Comparison of ENCODE assay signal across 9 cellular contexts in the genomic region with DNA sequence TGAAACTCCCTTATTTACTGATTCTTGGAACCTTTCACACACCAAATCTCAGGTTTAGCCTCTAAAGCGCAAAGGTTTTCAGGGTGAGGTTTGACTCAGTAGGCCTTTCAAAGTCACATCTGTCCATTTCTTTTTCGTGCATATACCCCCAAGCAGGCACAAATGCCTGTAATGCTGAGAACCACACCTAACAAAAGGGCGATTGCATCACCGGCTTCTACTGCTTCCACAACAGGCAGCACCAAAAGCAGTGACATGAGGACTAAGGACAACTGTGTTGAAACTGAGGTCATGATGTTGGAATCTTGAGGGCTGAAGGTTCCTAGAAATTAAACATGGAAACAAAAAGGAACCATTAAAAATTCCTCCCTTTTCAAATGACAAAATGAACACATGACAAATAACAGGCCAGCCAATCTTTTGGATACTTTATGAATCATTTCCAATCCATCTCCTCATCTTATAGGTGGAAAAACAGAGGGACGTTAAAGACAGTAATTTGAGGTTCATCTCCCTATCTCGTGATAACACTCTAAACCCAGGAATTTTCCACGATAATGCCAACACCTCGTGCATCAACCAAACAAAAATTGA. TPM values are rescaled to one million over a fixed set of nuclear protein-coding genes. Genes with fewer than 3 reads are reported as not detected.
DNase-seq lines count a peak whose midpoint lies in the region; ATAC-seq and TF ChIP-seq lines count a peak whose summit lies in the region.
"Not testable (repeated sequence)": the region's sequence is repeated elsewhere in the genome, so short reads cannot be mapped to it uniquely, and the experiment has no call there.
"Had no signal": no experiment of that assay in that cellular context is flagged by ENCODE, and none has a peak within 500 bp of the region (broad histone marks: within the 10 kb centered on the region; RNA-seq: fewer than 3 reads in every experiment).

No MANE protein-coding gene starts in this region.

- peaks cover 27% of the 10 kb centered on the region for H3K36me3 Mint-ChIP-seq in activated CD8-positive, alpha-beta T cell treated with anti-CD3 and anti-CD28 coated beads for 36 hours (ENCODE audit: low read depth)
- H3K36me3 Mint-ChIP-seq in central memory CD8-positive, alpha-beta T cell (ENCODE audit: insufficient read depth); naive B cell: not testable (repeated sequence)
- H3K36me3 Mint-ChIP-seq in stimulated activated effector memory CD8-positive, alpha-beta T cell treated with anti-CD3 and anti-CD28 coated beads, Interleukin-12 subunit alpha, Interleukin-12 subunit beta, amount 100 ng/mL, for 72 hours: peaks cover 13% of the 10 kb centered on the region

- H3K27ac Mint-ChIP-seq in activated CD8-positive, alpha-beta T cell treated with anti-CD3 and anti-CD28 coated beads for 36 hours: peak overlapping the region; percentile 74
- H3K27ac Mint-ChIP-seq in central memory CD8-positive, alpha-beta T cell (ENCODE audit: low read depth): not testable (repeated sequence)
- peak overlapping the region in 2 of 6 donors; percentile 3 to 38 for H3K27ac Mint-ChIP-seq in naive B cell
- H3K27ac Mint-ChIP-seq in stimulated activated effector memory CD8-positive, alpha-beta T cell treated with anti-CD3 and anti-CD28 coated beads, Interleukin-12 subunit alpha, Interleukin-12 subunit beta, amount 100 ng/mL, for 72 hours: peak overlapping the region; percentile 12

- POLR2A ChIA-PET in AG04450 (lab: Yijun Ruan, JAX): interaction anchor here (0.7 kb wide), 3 partner anchors 178 to 1287 kb away, joined by 4 to 8 read pairs (median 8); a partner anchor contains a TSS
- POLR2A ChIA-PET in activated CD8-positive, alpha-beta T cell treated with anti-CD3 and anti-CD28 coated beads for 36 hours (lab: Charles Lee): not testable (repeated sequence)

- H3K36me3 ChIP-seq in H7 (replicated peaks; ENCODE audit: control insufficient read depth, insufficient read depth, low read length); OCI-LY1 (ENCODE audit: insufficient read depth, low read length): not testable (repeated sequence)
- peaks cover 0 to 42% (median 6%) of the 10 kb centered on the region in 9 donors for H3K36me3 ChIP-seq in heart right ventricle

- CTCF ChIA-PET in AG04450 (lab: Charles Lee): interaction anchor here (0.6 to 0.7 kb wide), 4 partner anchors 24 to 567 kb away, joined by 3 to 13 read pairs (median 8); no protein-coding TSS in a partner anchor
- CTCF ChIA-PET in activated CD8-positive, alpha-beta T cell treated with anti-CD3 and anti-CD28 coated beads for 36 hours (lab: Charles Lee): not testable (repeated sequence)

- H3F3A ChIP-seq in OCI-LY1 (ENCODE audit: insufficient read depth, low read length): not testable (repeated sequence)

- peak overlapping the region; percentile 25; the same call in 1 of the 2 replicates for H3K9ac ChIP-seq in OCI-LY1 (ENCODE audit: low read length)

- H3K79me2 ChIP-seq in OCI-LY1 (ENCODE audit: insufficient read depth, low read length): not testable (repeated sequence)

- not testable (repeated sequence) for DNase-seq in AG04450 (ENCODE audit: low read depth, low spot score); H7; central memory CD8-positive, alpha-beta T cell (ENCODE audit: low spot score in 2 of 2); naive B cell; stimulated activated effector memory CD8-positive, alpha-beta T cell treated with anti-CD3 and anti-CD28 coated beads, Interleukin-12 subunit alpha, Interleukin-12 subunit beta, amount 100 ng/mL, for 72 hours (ENCODE audit: low spot score in 2 of 2)
- peak; percentile 45 for DNase-seq in activated CD8-positive, alpha-beta T cell treated with anti-CD3 and anti-CD28 coated beads for 36 hours
- peak in 1 of 2 donors; percentile 32 for DNase-seq in heart right ventricle

- H3K9me3 Mint-ChIP-seq in activated CD8-positive, alpha-beta T cell treated with anti-CD3 and anti-CD28 coated beads for 36 hours; central memory CD8-positive, alpha-beta T cell; naive B cell; stimulated activated effector memory CD8-positive, alpha-beta T cell treated with anti-CD3 and anti-CD28 coated beads, Interleukin-12 subunit alpha, Interleukin-12 subunit beta, amount 100 ng/mL, for 72 hours: not testable (repeated sequence)

- not testable (repeated sequence) for H3K27ac ChIP-seq in AG04450 (ENCODE audit: low read depth, low read length)
- H3K27ac ChIP-seq in OCI-LY1 (ENCODE audit: low read depth, low read length, poor library complexity, severe bottlenecking): peak overlapping the region; percentile 10
- peak overlapping the region in 9 of 10 donors; percentile 69 to 90 (median 83) for H3K27ac ChIP-seq in heart right ventricle

- not testable (repeated sequence) for H2AFZ ChIP-seq in OCI-LY1 (ENCODE audit: low read length)

- not testable (repeated sequence) for H4K20me1 ChIP-seq in OCI-LY1 (ENCODE audit: insufficient read depth, low read length)

- H3K9me3 ChIP-seq in AG04450 (ENCODE audit: control insufficient read depth, insufficient read depth, low read length); OCI-LY1 (ENCODE audit: low read length); heart right ventricle: not testable (repeated sequence)

- not testable (repeated sequence) for H3K9me2 ChIP-seq in OCI-LY1 (ENCODE audit: low read depth, low read length)

- H3K27me3 Mint-ChIP-seq in activated CD8-positive, alpha-beta T cell treated with anti-CD3 and anti-CD28 coated beads for 36 hours; central memory CD8-positive, alpha-beta T cell; naive B cell: not testable (repeated sequence)

- peak overlapping the region; percentile 87 for H3K4me3 Mint-ChIP-seq in activated CD8-positive, alpha-beta T cell treated with anti-CD3 and anti-CD28 coated beads for 36 hours
- H3K4me3 Mint-ChIP-seq in central memory CD8-positive, alpha-beta T cell: peak overlapping the region; percentile 86
- H3K4me3 Mint-ChIP-seq in naive B cell: peak overlapping the region; percentile 37 to 95 (median 86)
- peak overlapping the region; percentile 79 for H3K4me3 Mint-ChIP-seq in stimulated activated effector memory CD8-positive, alpha-beta T cell treated with anti-CD3 and anti-CD28 coated beads, Interleukin-12 subunit alpha, Interleukin-12 subunit beta, amount 100 ng/mL, for 72 hours

- TF ChIP-seq CTCF in AG04450 (IDR thresholded peaks at IDR 0.05; ENCODE audit: low read depth, low read length); OCI-LY1 (IDR thresholded peaks at IDR 0.05; ENCODE audit: low read length); activated CD8-positive, alpha-beta T cell treated with anti-CD3 and anti-CD28 coated beads for 36 hours (IDR thresholded peaks at IDR 0.05); heart right ventricle (IDR thresholded peaks at IDR 0.05): not testable (repeated sequence)

- H3K4me2 ChIP-seq in OCI-LY1 (ENCODE audit: low read length): peak overlapping the region; percentile 67

- H3K4me1 ChIP-seq in OCI-LY1 (ENCODE audit: insufficient read depth, low read length, severe bottlenecking): peaks cover 46% of the 10 kb centered on the region
- peaks cover 0 to 36% (median 10%) of the 10 kb centered on the region in 9 donors for H3K4me1 ChIP-seq in heart right ventricle

- intact Hi-C loops in activated CD8-positive, alpha-beta T cell treated with anti-CD3 and anti-CD28 coated beads for 36 hours (cut with micrococcal nuclease): not testable (repeated sequence)
- intact Hi-C loops in heart right ventricle (cut with DNase I): loop anchor here in 4 of 10 donors (5.0 to 10.0 kb wide), 3 partner anchors 175 to 333 kb away; a partner anchor contains a TSS

- not testable (repeated sequence) for ATAC-seq in activated CD8-positive, alpha-beta T cell treated with anti-CD3 and anti-CD28 coated beads for 36 hours; central memory CD8-positive, alpha-beta T cell (replicated peaks; ENCODE audit: extremely low read depth, poor library complexity, severe bottlenecking); naive B cell (ENCODE audit: low read depth in 2 of 2); stimulated activated effector memory CD8-positive, alpha-beta T cell treated with anti-CD3 and anti-CD28 coated beads, Interleukin-12 subunit alpha, Interleukin-12 subunit beta, amount 100 ng/mL, for 72 hours
- ATAC-seq in heart right ventricle: peak in 5 of 8 donors; percentile 27 to 65 (median 56)

- H3K4me3 ChIP-seq in AG04450 (ENCODE audit: low read depth, low read length): peak overlapping the region; percentile 74
- peak overlapping the region; percentile 64 for H3K4me3 ChIP-seq in H7 (ENCODE audit: insufficient read depth, low read depth, low read length)
- H3K4me3 ChIP-seq in OCI-LY1 (ENCODE audit: low read depth, low read length, poor library complexity, severe bottlenecking): peak overlapping the region; percentile 68
- peak overlapping the region in 9 of 10 donors; percentile 50 to 76 (median 63) for H3K4me3 ChIP-seq in heart right ventricle

- 51 to 53% methylated on average over 8 of the region's 8 CpGs for WGBS in heart right ventricle, 2 donors

- H3K27me3 ChIP-seq in AG04450 (ENCODE audit: control insufficient read depth, insufficient read depth, low read length); H7 (ENCODE audit: control insufficient read depth, insufficient read depth, low read length); OCI-LY1 (ENCODE audit: insufficient read depth, low read length); heart right ventricle: not testable (repeated sequence)

- H3K4me1 Mint-ChIP-seq in activated CD8-positive, alpha-beta T cell treated with anti-CD3 and anti-CD28 coated beads for 36 hours (ENCODE audit: low read depth): peaks cover 19% of the 10 kb centered on the region
- peaks cover 13% of the 10 kb centered on the region for H3K4me1 Mint-ChIP-seq in central memory CD8-positive, alpha-beta T cell
- peaks cover 10 to 21% (median 21%) of the 10 kb centered on the region in 3 donors for H3K4me1 Mint-ChIP-seq in naive B cell
- peaks cover 13% of the 10 kb centered on the region for H3K4me1 Mint-ChIP-seq in stimulated activated effector memory CD8-positive, alpha-beta T cell treated with anti-CD3 and anti-CD28 coated beads, Interleukin-12 subunit alpha, Interleukin-12 subunit beta, amount 100 ng/mL, for 72 hours

RNA-seq across cellular contexts. Expression of a gene that starts 1.0 kb away (rescaled TPM):
- polyA plus RNA-seq in AG04450 (2011; rRNA removed): 65.2 and 82.8 TPM in 2 replicates
- polyA minus RNA-seq in AG04450 (2011; rRNA and poly(A)+ RNA removed): 8.7 and 15.9 TPM in 2 replicates
- 44.7 and 46.1 TPM in 2 replicates for total RNA-seq in H7 (2014; rRNA removed; shearing (Covaris generic))
- 10 to 100 TPM; 49.3 to 49.8 TPM for total RNA-seq in activated CD8-positive, alpha-beta T cell treated with anti-CD3 and anti-CD28 coated beads for 36 hours
- 100 to 1,000 TPM in 9 of 10 donors, 10 to 100 TPM in 1; 87.2 to 190 (median 164) TPM for total RNA-seq in heart right ventricle
- polyA plus RNA-seq in heart right ventricle: 100 to 1,000 TPM in 1 of 2 donors, 10 to 100 TPM in 1; 77.0 to 411 TPM
- polyA plus RNA-seq in naive B cell (ENCODE audit: low read depth in 6 of 6): 10 to 100 TPM; 32.9 to 79.7 (median 53.6) TPM

RNA-seq across cellular contexts. Expression of a gene that starts 30.8 kb away (rescaled TPM):
- 5.0 and 6.6 TPM in 2 replicates for polyA plus RNA-seq in AG04450 (2011; rRNA removed)
- polyA minus RNA-seq in AG04450 (2011; rRNA and poly(A)+ RNA removed): 3.9 and 4.4 TPM in 2 replicates
- total RNA-seq in H7 (2014; rRNA removed; shearing (Covaris generic)): 0.03 TPM in 1 of 2 replicates, not detected in the other
- not detected for total RNA-seq in activated CD8-positive, alpha-beta T cell treated with anti-CD3 and anti-CD28 coated beads for 36 hours
- total RNA-seq in heart right ventricle: 1 to 10 TPM in 5 of 10 donors, under 1 TPM in 5; 0.50 to 4.5 (median 1.2) TPM
- under 1 TPM; 0.15 to 0.58 TPM for polyA plus RNA-seq in heart right ventricle
- not detected for polyA plus RNA-seq in naive B cell (ENCODE audit: low read depth in 6 of 6)
- total RNA-seq: HT-29 had no signal
